25 cellular contexts compared by ENCODE assay signal in genomic region chr19:10021863-10022262, GRCh38. TPM values are rescaled to one million over a fixed set of nuclear protein-coding genes. Genes with fewer than 3 reads are reported as not detected.
"Had no signal": no experiment of that assay in that cellular context is flagged by ENCODE, and none has a peak within 500 bp of the region (broad histone marks: within the 10 kb centered on the region; RNA-seq: fewer than 3 reads in every experiment).

No MANE protein-coding gene starts in this region.

- H3K4me1 ChIP-seq: Peyer's patch, SJSA1 had no signal

- H3K27me3 ChIP-seq: brain microvascular endothelial cell, Peyer's patch had no signal

- H3K36me3 ChIP-seq: brain microvascular endothelial cell, cardiac muscle cell, Peyer's patch, SJSA1 had no signal

- ATAC-seq: activated CD8-positive, alpha-beta memory T cell treated with anti-CD3 and anti-CD28 coated beads, Interleukin-2, amount 10 ng/mL, durations not matched to agents 7 days and 5 days; T-helper 17 cell had no signal

- H3K27ac Mint-ChIP-seq: activated B cell treated with CpG ODN at 0.5 μM for 24 hours; activated CD4-positive, alpha-beta T cell treated with anti-CD3 and anti-CD28 coated beads, Interleukin-2, amount 10 ng/mL, durations not matched to agents 24 days and 14 days; activated CD8-positive, alpha-beta memory T cell treated with anti-CD3 and anti-CD28 coated beads, Interleukin-2, amount 10 ng/mL, durations not matched to agents 7 days and 5 days; activated naive CD8-positive, alpha-beta T cell treated with anti-CD3 and anti-CD28 coated beads for 36 hours; activated T-cell treated with anti-CD3 and anti-CD28 coated beads, Interleukin-2, amount 50 U/mL, for 24 hours; activated T-helper 1 cell treated with anti-CD3 and anti-CD28 coated beads, Interleukin-12 subunit alpha, Interleukin-12 subunit beta, Interleukin-2, Interleukin-4 antibody, amounts not matched to agents 30 ng/mL and 10 ng/mL and 1 ng/mL, durations not matched to agents 14 hours and 24 hours and 36 hours; T-helper 17 cell had no signal

- H3K4me3 Mint-ChIP-seq: activated B cell treated with CpG ODN at 0.5 μM for 24 hours; activated CD4-positive, alpha-beta T cell treated with anti-CD3 and anti-CD28 coated beads, Interleukin-2, amount 10 ng/mL, durations not matched to agents 24 days and 14 days; activated CD8-positive, alpha-beta memory T cell treated with anti-CD3 and anti-CD28 coated beads, Interleukin-2, amount 10 ng/mL, durations not matched to agents 7 days and 5 days; activated naive CD8-positive, alpha-beta T cell treated with anti-CD3 and anti-CD28 coated beads for 36 hours; activated T-cell treated with anti-CD3 and anti-CD28 coated beads, Interleukin-2, amount 50 U/mL, for 24 hours; activated T-helper 1 cell treated with anti-CD3 and anti-CD28 coated beads, Interleukin-12 subunit alpha, Interleukin-12 subunit beta, Interleukin-2, Interleukin-4 antibody, amounts not matched to agents 30 ng/mL and 10 ng/mL and 1 ng/mL, durations not matched to agents 14 hours and 24 hours and 36 hours; T-helper 17 cell had no signal

- H3K9me3 Mint-ChIP-seq: activated B cell treated with CpG ODN at 0.5 μM for 24 hours; activated CD4-positive, alpha-beta T cell treated with anti-CD3 and anti-CD28 coated beads, Interleukin-2, amount 10 ng/mL, durations not matched to agents 24 days and 14 days; activated naive CD8-positive, alpha-beta T cell treated with anti-CD3 and anti-CD28 coated beads for 36 hours; activated T-cell treated with anti-CD3 and anti-CD28 coated beads, Interleukin-2, amount 50 U/mL, for 24 hours; activated T-helper 1 cell treated with anti-CD3 and anti-CD28 coated beads, Interleukin-12 subunit alpha, Interleukin-12 subunit beta, Interleukin-2, Interleukin-4 antibody, amounts not matched to agents 30 ng/mL and 10 ng/mL and 1 ng/mL, durations not matched to agents 14 hours and 24 hours and 36 hours had no signal

- H3K27ac ChIP-seq: brain microvascular endothelial cell, cardiac muscle cell, Peyer's patch, RWPE1, SJSA1 had no signal

- DNase-seq: activated B cell treated with CpG ODN at 0.5 μM for 24 hours; activated CD4-positive, alpha-beta T cell treated with anti-CD3 and anti-CD28 coated beads for 1 hour; activated CD4-positive, alpha-beta T cell treated with anti-CD3 and anti-CD28 coated beads, Interleukin-2, amount 10 ng/mL, durations not matched to agents 24 days and 14 days; activated CD4-positive, alpha-beta T cell treated with anti-CD3 and anti-CD28 coated beads, Interleukin-2, amount 50 U/mL, for 48 hours; activated CD8-positive, alpha-beta memory T cell treated with anti-CD3 and anti-CD28 coated beads, Interleukin-2, amount 10 ng/mL, durations not matched to agents 7 days and 5 days; activated effector memory CD4-positive, alpha-beta T cell treated with anti-CD3 and anti-CD28 coated beads, Interleukin-2, amount 50 U/mL, for 16 hours; activated naive CD4-positive, alpha-beta T cell treated with Interleukin-2 at 50 U/mL for 16 hours; activated naive CD8-positive, alpha-beta T cell treated with anti-CD3 and anti-CD28 coated beads for 36 hours; activated T-cell treated with anti-CD3 and anti-CD28 coated beads, Interleukin-2, amount 50 U/mL, for 24 hours; brain microvascular endothelial cell; Kasumi-1; NCI-H1105 treated with DMSO at 0.1 percent for 48 hours; NCI-H1436 treated with DMSO at 0.1 percent for 48 hours; NCI-H187; NCI-H2081; NCI-H446; NCI-H524; Peyer's patch; Right ventricle myocardium superior; T-helper 17 cell; T-helper 9 cell had no signal

- H3K36me3 Mint-ChIP-seq: activated CD8-positive, alpha-beta memory T cell treated with anti-CD3 and anti-CD28 coated beads, Interleukin-2, amount 10 ng/mL, durations not matched to agents 7 days and 5 days; activated naive CD8-positive, alpha-beta T cell treated with anti-CD3 and anti-CD28 coated beads for 36 hours had no signal

- H3K4me3 ChIP-seq: cardiac muscle cell, Peyer's patch, SJSA1 had no signal

- H3K9me3 ChIP-seq: Peyer's patch, SJSA1 had no signal

- H3K4me1 Mint-ChIP-seq: activated B cell treated with CpG ODN at 0.5 μM for 24 hours; activated CD4-positive, alpha-beta T cell treated with anti-CD3 and anti-CD28 coated beads, Interleukin-2, amount 10 ng/mL, durations not matched to agents 24 days and 14 days; activated CD8-positive, alpha-beta memory T cell treated with anti-CD3 and anti-CD28 coated beads, Interleukin-2, amount 10 ng/mL, durations not matched to agents 7 days and 5 days; activated naive CD8-positive, alpha-beta T cell treated with anti-CD3 and anti-CD28 coated beads for 36 hours had no signal

RNA-seq across cellular contexts. Expression of gene RDH8, which starts 8.6 kb away (rescaled TPM):
- total RNA-seq: activated B cell treated with CpG ODN at 0.5 μM for 24 hours; activated CD4-positive, alpha-beta T cell treated with anti-CD3 and anti-CD28 coated beads, Interleukin-2, amount 10 ng/mL, durations not matched to agents 24 days and 14 days; activated CD8-positive, alpha-beta memory T cell treated with anti-CD3 and anti-CD28 coated beads, Interleukin-2, amount 10 ng/mL, durations not matched to agents 7 days and 5 days; activated naive CD8-positive, alpha-beta T cell treated with anti-CD3 and anti-CD28 coated beads for 36 hours; activated T-helper 1 cell treated with anti-CD3 and anti-CD28 coated beads, Interleukin-12 subunit alpha, Interleukin-12 subunit beta, Interleukin-2, Interleukin-4 antibody, amounts not matched to agents 30 ng/mL and 10 ng/mL and 1 ng/mL, durations not matched to agents 14 hours and 24 hours and 36 hours; cardiac muscle cell; Peyer's patch; Right ventricle myocardium superior; SJSA1; T-helper 17 cell had no signal
- polyA plus RNA-seq: cardiac muscle cell had no signal

RNA-seq across cellular contexts. Expression of gene COL5A3, which starts 11.6 kb away (rescaled TPM):
- total RNA-seq: activated B cell treated with CpG ODN at 0.5 μM for 24 hours, cardiac muscle cell had no signal
